ENCODE assay signal across 25 cellular contexts in the genomic region with DNA sequence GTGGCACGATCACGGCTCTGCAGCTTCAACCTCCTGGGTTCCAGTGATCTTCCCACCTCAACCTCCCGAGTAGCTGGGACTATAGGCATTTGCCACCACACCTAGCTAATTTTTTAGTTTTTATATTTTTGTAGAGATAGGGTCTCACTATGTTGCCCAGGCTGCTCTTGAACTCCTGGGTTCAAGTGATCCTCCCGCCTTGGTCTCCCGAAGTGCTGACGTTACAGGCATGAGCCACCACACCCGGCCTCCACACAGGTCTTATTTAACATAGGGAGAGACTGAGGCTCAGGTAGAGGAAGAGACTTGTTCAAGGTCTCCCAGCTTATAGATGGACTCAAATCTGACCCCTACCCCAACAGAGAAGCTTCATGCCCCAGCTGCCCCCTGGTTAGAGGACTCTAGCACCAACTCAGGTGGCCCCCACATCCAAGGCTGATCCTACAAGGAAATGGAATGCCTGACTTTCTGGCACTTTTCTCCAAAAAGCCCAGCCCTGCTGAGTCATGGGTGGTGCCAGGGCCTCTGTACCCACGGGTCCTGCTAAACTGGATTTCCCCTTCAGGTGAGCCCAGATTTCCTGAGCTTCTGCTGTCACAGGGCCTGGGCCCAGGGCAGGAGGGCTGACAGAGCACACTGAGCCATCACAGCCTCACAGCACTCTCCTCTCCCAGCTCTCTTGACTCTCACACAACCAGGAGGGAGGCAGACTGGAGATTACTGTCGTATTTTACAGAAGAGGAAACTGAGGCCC. TPM values are rescaled to one million over a fixed set of nuclear protein-coding genes. Genes with fewer than 3 reads are reported as not detected.
A peak's percentile ranks its signal among the peaks of the same experiment; 100 is the strongest.
DNase-seq lines count a peak whose midpoint lies in the region; ATAC-seq and TF ChIP-seq lines count a peak whose summit lies in the region.
"Had no signal": no experiment of that assay in that cellular context is flagged by ENCODE, and none has a peak within 500 bp of the region (broad histone marks: within the 10 kb centered on the region; RNA-seq: fewer than 3 reads in every experiment).

No MANE protein-coding gene starts in this region.

- H3K4me1 Mint-ChIP-seq in Calu3 (ENCODE audit: low read depth, unreplicated experiment), result peaks cover 29% of the 10 kb centered on the region

- peak; percentile 73 for DNase-seq in Calu3
- DNase-seq in MG63, result peak; percentile 11
- no peak for DNase-seq in psoas muscle
- DNase-seq in activated effector memory CD4-positive, alpha-beta T cell treated with anti-CD3 and anti-CD28 coated beads, Interleukin-2, amount 50 U/mL, for 16 hours, result no peak
- DNase-seq in heart right ventricle, result no peak
- DNase-seq: activated CD4-positive, alpha-beta T cell treated with anti-CD3 and anti-CD28 coated beads, Interleukin-2, amount 10 ng/mL, durations not matched to agents 7 days and 5 days; activated naive CD4-positive, alpha-beta T cell treated with anti-CD3 and anti-CD28 coated beads, Interleukin-2, amount 50 U/mL, for 16 hours; amygdala; COR-L47; DMS79 treated with DMSO at 0.1 percent for 48 hours; effector memory CD4-positive, alpha-beta T cell; left lung; midbrain; naive thymus-derived CD4-positive, alpha-beta T cell; stimulated activated CD8-positive, alpha-beta memory T cell treated with anti-CD3 and anti-CD28 coated beads, Interleukin-4, amount 100 ng/mL, for 48 hours; stimulated activated naive CD8-positive, alpha-beta T cell treated with anti-CD3 and anti-CD28 coated beads, Interleukin-15, amount 100 ng/mL, for 72 hours had no signal

- TF ChIP-seq CTCF in Calu3 (IDR thresholded peaks at IDR 0.05; ENCODE audit: unreplicated experiment) (no peak), psoas muscle (IDR thresholded peaks at IDR 0.05) (no peak), heart right ventricle (IDR thresholded peaks at IDR 0.05) (no peak)

- CTCF ChIA-PET in Calu3 (lab: Charles Lee), result interaction anchor here (0.7 kb wide), 1 partner anchor 200 kb away, joined by 3 read pairs; no protein-coding TSS in a partner anchor

- no TSS peak for BruUV-seq in Calu3 (replicated peaks; lab: Mats Ljungman, UMichigan)

- WGBS in esophagus, 2 donors, result 73 to 75% methylated on average over 9 of the region's 9 CpGs
- WGBS in psoas muscle, 3 donors, result 88 to 90% (median 89%) methylated on average over 9 of the region's 9 CpGs
- WGBS in heart right ventricle, 2 donors, result 85 to 92% methylated on average over 9 of the region's 9 CpGs

- no peaks in the 10 kb centered on the region for H3K36me3 ChIP-seq in MG63
- H3K36me3 ChIP-seq in esophagus (ENCODE audit: control insufficient read depth in 2 of 2, insufficient read depth in 2 of 2, low read length in 1 of 2), result peaks cover 0 to 4% of the 10 kb centered on the region in 2 donors
- no peaks in the 10 kb centered on the region for H3K36me3 ChIP-seq in psoas muscle (ENCODE audit: insufficient read depth in 1 of 2, low read depth in 1 of 2)
- no peaks in the 10 kb centered on the region for H3K36me3 ChIP-seq in heart right ventricle
- H3K36me3 ChIP-seq: BLaER1 treated with 17β-estradiol and CSF1 and Interleukin-3, amounts not matched to agents 10 nM and 100 nM; esophagus muscularis mucosa; left lung; thyroid gland had no signal

- ATAC-seq in psoas muscle, result no peak
- ATAC-seq in heart right ventricle, result no peak
- ATAC-seq in HG03432 (IDR thresholded peaks at IDR 0.05; ENCODE audit: unreplicated experiment), result no peak
- ATAC-seq: naive thymus-derived CD4-positive, alpha-beta T cell; stimulated activated naive CD8-positive, alpha-beta T cell treated with anti-CD3 and anti-CD28 coated beads, Interleukin-15, amount 100 ng/mL, for 72 hours had no signal

- H3K9me3 ChIP-seq in MG63, result no peaks in the 10 kb centered on the region
- H3K9me3 ChIP-seq in esophagus (ENCODE audit: control insufficient read depth in 2 of 2, insufficient read depth in 1 of 2, low read depth in 1 of 2, low read length in 1 of 2), result no peaks in the 10 kb centered on the region
- H3K9me3 ChIP-seq in psoas muscle, result no peaks in the 10 kb centered on the region
- H3K9me3 ChIP-seq in heart right ventricle, result no peaks in the 10 kb centered on the region
- H3K9me3 ChIP-seq: BLaER1 treated with 17β-estradiol and CSF1 and Interleukin-3, amounts not matched to agents 10 nM and 100 nM; esophagus muscularis mucosa; left lung; thyroid gland had no signal

- H3K27ac ChIP-seq in esophagus (ENCODE audit: low read depth in 2 of 2, low read length in 1 of 2) (peak overlapping the region; percentile 86 to 92), psoas muscle (peak overlapping the region; percentile 88), heart right ventricle (no peak overlapping the region)
- H3K27ac ChIP-seq: BLaER1 treated with 17β-estradiol and CSF1 and Interleukin-3, amounts not matched to agents 10 nM and 100 nM; esophagus muscularis mucosa; hepatocyte; left lung; thyroid gland; VCaP had no signal

- H3K4me3 ChIP-seq in MG63, result no peak overlapping the region
- H3K4me3 ChIP-seq in esophagus (ENCODE audit: low read depth in 1 of 2, low read length in 2 of 2), result peak overlapping the region in 1 of 2 donors; percentile 8
- H3K4me3 ChIP-seq in psoas muscle, result no peak overlapping the region
- no peak overlapping the region for H3K4me3 ChIP-seq in heart right ventricle
- H3K4me3 ChIP-seq: BLaER1 treated with 17β-estradiol and CSF1 and Interleukin-3, amounts not matched to agents 10 nM and 100 nM; esophagus muscularis mucosa; hepatocyte; left lung; thyroid gland had no signal

- no peaks in the 10 kb centered on the region for H3K27me3 Mint-ChIP-seq in Calu3 (ENCODE audit: unreplicated experiment)

- H3K27me3 ChIP-seq in MG63 (no peaks in the 10 kb centered on the region), esophagus (ENCODE audit: control insufficient read depth in 1 of 2, insufficient read depth in 2 of 2, low read length in 2 of 2) (no peaks in the 10 kb centered on the region), psoas muscle (ENCODE audit: insufficient read depth in 3 of 3, low read length in 2 of 3) (no peaks in the 10 kb centered on the region), heart right ventricle (no peaks in the 10 kb centered on the region)
- H3K27me3 ChIP-seq: BLaER1 treated with 17β-estradiol and CSF1 and Interleukin-3, amounts not matched to agents 10 nM and 100 nM; esophagus muscularis mucosa; hepatocyte; left lung; thyroid gland had no signal

- no peak overlapping the region for H3K4me3 Mint-ChIP-seq in Calu3 (ENCODE audit: low read depth, unreplicated experiment)
- H3K4me3 Mint-ChIP-seq: activated CD4-positive, alpha-beta T cell treated with anti-CD3 and anti-CD28 coated beads, Interleukin-2, amount 10 ng/mL, durations not matched to agents 7 days and 5 days; naive thymus-derived CD4-positive, alpha-beta T cell; stimulated activated naive CD8-positive, alpha-beta T cell treated with anti-CD3 and anti-CD28 coated beads, Interleukin-15, amount 100 ng/mL, for 72 hours had no signal

- H3K27ac Mint-ChIP-seq in Calu3 (ENCODE audit: unreplicated experiment), result peak overlapping the region; percentile 70
- H3K27ac Mint-ChIP-seq: activated CD4-positive, alpha-beta T cell treated with anti-CD3 and anti-CD28 coated beads, Interleukin-2, amount 10 ng/mL, durations not matched to agents 7 days and 5 days had no signal

- intact Hi-C loops in Calu3 (cut with micrococcal nuclease; ENCODE audit: unreplicated experiment), result loop anchor here (2.0 kb wide), 1 partner anchor 47 kb away; no protein-coding TSS in a partner anchor
- intact Hi-C loops in psoas muscle (cut with DNase I), result no loop called here
- intact Hi-C loops in heart right ventricle (cut with DNase I), result no loop called here

- H3K4me1 ChIP-seq in esophagus (ENCODE audit: control insufficient read depth in 2 of 2, insufficient read depth in 2 of 2, low read length in 1 of 2) (peaks cover 0 to 3% of the 10 kb centered on the region in 2 donors), psoas muscle (peaks cover 39% of the 10 kb centered on the region), heart right ventricle (peaks cover 2 to 37% (median 21%) of the 10 kb centered on the region in 9 donors)

- H3K9me3 Mint-ChIP-seq in Calu3 (ENCODE audit: low read depth, unreplicated experiment), result no peaks in the 10 kb centered on the region
- H3K9me3 Mint-ChIP-seq: activated CD4-positive, alpha-beta T cell treated with anti-CD3 and anti-CD28 coated beads, Interleukin-2, amount 10 ng/mL, durations not matched to agents 7 days and 5 days; naive thymus-derived CD4-positive, alpha-beta T cell; stimulated activated naive CD8-positive, alpha-beta T cell treated with anti-CD3 and anti-CD28 coated beads, Interleukin-15, amount 100 ng/mL, for 72 hours had no signal

- peaks cover 6% of the 10 kb centered on the region for H3K36me3 Mint-ChIP-seq in Calu3 (ENCODE audit: insufficient read depth, unreplicated experiment)
- H3K36me3 Mint-ChIP-seq: naive thymus-derived CD4-positive, alpha-beta T cell had no signal

RNA-seq across cellular contexts. Expression of a gene that starts 5.6 kb away (rescaled TPM):
- total RNA-seq in Calu3 (2022) (0.42 and 0.98 TPM in 2 replicates), psoas muscle (1 to 10 TPM in 3 of 4 donors, under 1 TPM in 1; 0.59 to 4.4 (median 2.3) TPM), heart right ventricle (1 to 10 TPM in 9 of 10 donors, under 1 TPM in 1; 0.68 to 6.9 (median 2.3) TPM)
- not detected in 2 replicates for total RNA-seq in MG63 (2014; rRNA removed; shearing (Covaris generic); ENCODE audit: low replicate concordance)
- polyA plus RNA-seq in esophagus (100 to 1,000 TPM; 277 to 722 TPM), psoas muscle (under 1 TPM; 0.30 to 0.52 (median 0.40) TPM), heart right ventricle (10 to 100 TPM in 1 of 2 donors, under 1 TPM in 1; 0.71 to 10.1 TPM)
- total RNA-seq: activated CD4-positive, alpha-beta T cell treated with anti-CD3 and anti-CD28 coated beads, Interleukin-2, amount 10 ng/mL, durations not matched to agents 7 days and 5 days; esophagus muscularis mucosa; frontal cortex; hepatocyte; T-helper 2 cell treated with Interferon-gamma antibody and Interleukin-4, amounts not matched to agents 100 ng/mL and 5 ng/mL, for 36 hours; thyroid gland had no signal
- polyA plus RNA-seq: naive thymus-derived CD4-positive, alpha-beta T cell had no signal

RNA-seq across cellular contexts. Expression of a gene that starts 43.0 kb away (rescaled TPM):
- not detected in 2 replicates for total RNA-seq in Calu3 (2022)
- total RNA-seq in MG63 (2014; rRNA removed; shearing (Covaris generic); ENCODE audit: low replicate concordance), result 0.23 TPM in 1 of 2 replicates, not detected in the other
- polyA plus RNA-seq in esophagus, result 1 to 10 TPM in 1 of 2 donors, under 1 TPM in 1; 0.84 to 1.2 TPM
- 100 to 1,000 TPM; 128 to 220 (median 138) TPM for total RNA-seq in psoas muscle
- 10 to 100 TPM in 2 of 3 donors, 1 to 10 TPM in 1; 3.7 to 65.3 (median 48.8) TPM for polyA plus RNA-seq in psoas muscle
- 10 to 100 TPM; 46.9 to 99.0 (median 68.4) TPM for total RNA-seq in heart right ventricle
- polyA plus RNA-seq in heart right ventricle, result 10 to 100 TPM in 1 of 2 donors, 1 to 10 TPM in 1; 9.2 to 39.5 TPM

Comparison
In these comparisons a context has a peak if more than half of its experiments do, and no peak if none do; other contexts are left out.
1. DNase-seq: peak in Calu3 (single experiment) and MG63 (single experiment); none in psoas muscle (0 of 2), activated effector memory CD4-positive, alpha-beta T cell treated with anti-CD3 and anti-CD28 coated beads, Interleukin-2, amount 50 U/mL, for 16 hours (single experiment) and heart right ventricle (0 of 2).
2. H3K27ac ChIP-seq: peak in esophagus (2 of 2) and psoas muscle (single experiment); none in heart right ventricle (0 of 10).
3. RNA of a gene that starts 43.0 kb away (total RNA-seq): 128 to 220 TPM in psoas muscle and 46.9 to 99.0 TPM in heart right ventricle; 0.23 TPM in MG63 and not detected in Calu3; every median in the first group is over 10 times any median in the second.